Comparison of ENCODE assay signal across 23 cellular contexts in the genomic region with DNA sequence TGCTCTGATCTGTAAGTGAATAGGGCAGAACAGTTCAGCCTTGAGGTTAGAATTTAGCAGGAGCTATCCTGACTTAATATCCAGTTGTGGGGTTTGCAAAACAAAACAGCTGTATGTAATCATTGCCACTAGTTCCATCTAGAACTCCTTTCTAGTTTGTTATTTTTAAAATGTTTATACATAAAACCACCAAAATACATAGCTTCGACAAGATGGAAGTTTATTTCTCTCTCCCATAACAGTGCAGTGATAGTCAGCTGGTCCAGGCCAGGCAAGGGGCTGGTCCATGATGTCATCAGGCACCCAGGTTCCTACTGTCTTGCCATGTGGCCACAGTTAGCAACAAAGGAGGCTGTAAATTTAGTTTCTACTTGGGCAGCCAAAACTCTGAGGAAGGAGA. TPM values are rescaled to one million over a fixed set of nuclear protein-coding genes. Genes with fewer than 3 reads are reported as not detected.
DNase-seq lines count a peak whose midpoint lies in the region; ATAC-seq and TF ChIP-seq lines count a peak whose summit lies in the region.
"Had no signal": no experiment of that assay in that cellular context is flagged by ENCODE, and none has a peak within 500 bp of the region (broad histone marks: within the 10 kb centered on the region; RNA-seq: fewer than 3 reads in every experiment).

No MANE protein-coding gene starts in this region.

- no peak for TF ChIP-seq POLR2A in IMR-90 (IDR thresholded peaks at IDR 0.05; ENCODE audit: low read depth, low read length)

- no peak overlapping the region for H2AK5ac ChIP-seq in IMR-90 (ENCODE audit: low read depth, low read length)

- H3K36me3 ChIP-seq in IMR-90 (ENCODE audit: control insufficient read depth, insufficient read depth, low read length) (peaks cover 40% of the 10 kb centered on the region), fibroblast of lung (ENCODE audit: control insufficient read depth, insufficient read depth, low read length) (peaks cover 10% of the 10 kb centered on the region)
- peaks cover 9 to 82% (median 28%) of the 10 kb centered on the region in 3 experiments for H3K36me3 ChIP-seq in naive thymus-derived CD4-positive, alpha-beta T cell (ENCODE audit: control insufficient read depth in 2 of 3, insufficient read depth in 3 of 3, low read length in 3 of 3)

- POLR2A ChIA-PET in activated naive CD8-positive, alpha-beta T cell treated with anti-CD3 and anti-CD28 coated beads, Interleukin-2, amount 10 ng/mL, durations not matched to agents 7 days and 5 days (lab: Charles Lee): no interaction called here
- POLR2A ChIA-PET in IMR-90 (lab: Charles Lee; ENCODE audit: unreplicated experiment): no interaction called here
- POLR2A ChIA-PET in naive thymus-derived CD4-positive, alpha-beta T cell (lab: Charles Lee): no interaction called here

- peaks cover 46% of the 10 kb centered on the region for H3K36me3 Mint-ChIP-seq in activated naive CD8-positive, alpha-beta T cell treated with anti-CD3 and anti-CD28 coated beads, Interleukin-2, amount 10 ng/mL, durations not matched to agents 7 days and 5 days
- peaks cover 37% of the 10 kb centered on the region for H3K36me3 Mint-ChIP-seq in activated naive CD8-positive, alpha-beta T cell treated with anti-CD3 and anti-CD28 coated beads for 36 hours
- peaks cover 19 to 72% (median 61%) of the 10 kb centered on the region in 5 donors for H3K36me3 Mint-ChIP-seq in naive thymus-derived CD4-positive, alpha-beta T cell

- H3K27ac ChIP-seq in IMR-90 (ENCODE audit: insufficient read depth, low read length): peak overlapping the region; percentile 89; the same call in 1 of the 2 replicates
- peak overlapping the region; percentile 71 for H3K27ac ChIP-seq in fibroblast of lung (ENCODE audit: insufficient read depth, low read length)
- no peak overlapping the region for H3K27ac ChIP-seq in naive thymus-derived CD4-positive, alpha-beta T cell (ENCODE audit: low read depth, low read length)
- H3K27ac ChIP-seq: A549, SJSA1 had no signal

- TSS peak; percentile 13 for BruUV-seq in IMR-90 (replicated peaks; lab: Mats Ljungman, UMichigan)

- H2BK120ac ChIP-seq in IMR-90 (ENCODE audit: low read depth, low read length): 0 out of 2 replicates have a peak overlapping the region, but pooled peaks have one; percentile 10

- no peak for TF ChIP-seq RAD21 in IMR-90 (IDR thresholded peaks at IDR 0.05; ENCODE audit: low read length)

- H2BK15ac ChIP-seq in IMR-90 (ENCODE audit: low read depth, low read length): no peak overlapping the region

- H2AK9ac ChIP-seq in IMR-90 (replicated peaks; ENCODE audit: low read depth, low read length, poor library complexity): no peak overlapping the region

- no peak overlapping the region for H3K4me3 ChIP-seq in IMR-90 (ENCODE audit: insufficient read depth, low read depth, low read length)
- no peak overlapping the region for H3K4me3 ChIP-seq in fibroblast of lung (replicated peaks in 1 of 4; ENCODE audit: control extremely low read depth in 1 of 4, insufficient read depth in 1 of 4, low read depth in 3 of 4, low read length in 4 of 4)
- H3K4me3 ChIP-seq in naive thymus-derived CD4-positive, alpha-beta T cell (ENCODE audit: low read length): no peak overlapping the region
- H3K4me3 ChIP-seq: A549, GM23338, SJSA1 had no signal

- TF ChIP-seq CTCF in IMR-90 (conservative IDR thresholded peaks at IDR 0.05; ENCODE audit: low read depth, low read length): no peak
- TF ChIP-seq CTCF in fibroblast of lung (conservative IDR thresholded peaks at IDR 0.05 in 1 of 2, IDR thresholded peaks at IDR 0.05 in 1 of 2; ENCODE audit: low read depth in 1 of 2, low read length in 2 of 2): no peak

- CTCF ChIA-PET in IMR-90 (lab: Yijun Ruan, JAX): interaction anchor here (0.6 to 1.6 kb wide), 2 partner anchors 10 to 14 kb away, joined by 3 to 7 read pairs; a partner anchor contains a TSS
- CTCF ChIA-PET in naive thymus-derived CD4-positive, alpha-beta T cell (lab: Charles Lee): no interaction called here

- H3K27me3 ChIP-seq in IMR-90 (ENCODE audit: control insufficient read depth, insufficient read depth, low read length): no peaks in the 10 kb centered on the region
- no peaks in the 10 kb centered on the region for H3K27me3 ChIP-seq in fibroblast of lung (ENCODE audit: control insufficient read depth, insufficient read depth, low read length)
- no peaks in the 10 kb centered on the region for H3K27me3 ChIP-seq in naive thymus-derived CD4-positive, alpha-beta T cell (ENCODE audit: control insufficient read depth in 2 of 2, insufficient read depth in 2 of 2, low read length in 2 of 2)
- H3K27me3 ChIP-seq: SJSA1 had no signal

- H3K27me3 Mint-ChIP-seq in activated naive CD8-positive, alpha-beta T cell treated with anti-CD3 and anti-CD28 coated beads, Interleukin-2, amount 10 ng/mL, durations not matched to agents 7 days and 5 days: no peaks in the 10 kb centered on the region
- H3K27me3 Mint-ChIP-seq in activated naive CD8-positive, alpha-beta T cell treated with anti-CD3 and anti-CD28 coated beads for 36 hours: no peaks in the 10 kb centered on the region
- H3K27me3 Mint-ChIP-seq in naive thymus-derived CD4-positive, alpha-beta T cell: no peaks in the 10 kb centered on the region
- H3K27me3 Mint-ChIP-seq: CD4-positive, CD25-positive, alpha-beta regulatory T cell had no signal

- H3K9me3 ChIP-seq in IMR-90 (ENCODE audit: control insufficient read depth, insufficient read depth, low read length): no peaks in the 10 kb centered on the region
- no peaks in the 10 kb centered on the region for H3K9me3 ChIP-seq in fibroblast of lung (ENCODE audit: control insufficient read depth, insufficient read depth, low read depth, low read length)
- no peaks in the 10 kb centered on the region for H3K9me3 ChIP-seq in naive thymus-derived CD4-positive, alpha-beta T cell (ENCODE audit: control insufficient read depth in 2 of 3, low read length in 3 of 3)
- H3K9me3 ChIP-seq: A549, SJSA1 had no signal

- peak overlapping the region; percentile 84; the same call in 1 of the 2 replicates for H3K4ac ChIP-seq in IMR-90 (ENCODE audit: low read depth, low read length)

- no CpG with 5 or more reads among the region's 1 CpG for WGBS in IMR-90 (ENCODE audit: extremely low coverage in 2 of 2, insufficient read length in 1 of 2), 2 experiments

- intact Hi-C loops in IMR-90 (cut with micrococcal nuclease): loop anchor here (10.0 kb wide), 1 partner anchor 837 kb away; no protein-coding TSS in a partner anchor
- intact Hi-C loops in naive thymus-derived CD4-positive, alpha-beta T cell (cut with micrococcal nuclease): no loop called here

- H2BK5ac ChIP-seq in IMR-90 (ENCODE audit: low read depth, low read length, poor library complexity, severe bottlenecking): peak overlapping the region; percentile 61

- H3K4me1 ChIP-seq in IMR-90 (ENCODE audit: control insufficient read depth, insufficient read depth, low read length): peaks cover 29% of the 10 kb centered on the region
- peaks cover 17% of the 10 kb centered on the region for H3K4me1 ChIP-seq in fibroblast of lung (ENCODE audit: control insufficient read depth, extremely low read depth, insufficient read depth, low read length)
- H3K4me1 ChIP-seq in naive thymus-derived CD4-positive, alpha-beta T cell (ENCODE audit: control insufficient read depth in 2 of 2, insufficient read depth in 2 of 2, low read length in 2 of 2): no peaks in the 10 kb centered on the region
- H3K4me1 ChIP-seq: A549 had no signal

- H2BK20ac ChIP-seq in IMR-90 (ENCODE audit: low read depth, low read length): no peak overlapping the region

- H3K4me2 ChIP-seq in IMR-90 (ENCODE audit: low read depth, low read length) (peak overlapping the region; percentile 20), fibroblast of lung (ENCODE audit: extremely low read depth, insufficient read depth, low read length) (no peak overlapping the region)
- H3K4me2 ChIP-seq: A549, GM23338 had no signal

- H3K23ac ChIP-seq in IMR-90 (ENCODE audit: low read depth, low read length): peak overlapping the region; percentile 61; the same call in 1 of the 2 replicates

- no peaks in the 10 kb centered on the region for H3K9me3 Mint-ChIP-seq in activated naive CD8-positive, alpha-beta T cell treated with anti-CD3 and anti-CD28 coated beads, Interleukin-2, amount 10 ng/mL, durations not matched to agents 7 days and 5 days
- H3K9me3 Mint-ChIP-seq in activated naive CD8-positive, alpha-beta T cell treated with anti-CD3 and anti-CD28 coated beads for 36 hours: no peaks in the 10 kb centered on the region
- no peaks in the 10 kb centered on the region for H3K9me3 Mint-ChIP-seq in naive thymus-derived CD4-positive, alpha-beta T cell
- H3K9me3 Mint-ChIP-seq: CD4-positive, CD25-positive, alpha-beta regulatory T cell; GM23338 had no signal

- H4K5ac ChIP-seq in IMR-90 (ENCODE audit: low read depth, low read length): peak overlapping the region; percentile 13; the same call in 1 of the 2 replicates

- no peak overlapping the region for H3K14ac ChIP-seq in IMR-90 (replicated peaks; ENCODE audit: low read depth, low read length)

- peaks cover 24 to 47% of the 10 kb centered on the region in 2 experiments for H3K79me1 ChIP-seq in IMR-90 (ENCODE audit: low read depth in 1 of 2, low read length in 2 of 2)

- no peak for DNase-seq in activated naive CD8-positive, alpha-beta T cell treated with anti-CD3 and anti-CD28 coated beads, Interleukin-2, amount 10 ng/mL, durations not matched to agents 7 days and 5 days
- no peak for DNase-seq in activated naive CD8-positive, alpha-beta T cell treated with anti-CD3 and anti-CD28 coated beads for 36 hours
- DNase-seq in IMR-90 (peak; percentile 91), fibroblast of lung (ENCODE audit: low read depth in 2 of 2) (peak in 1 of 2 donors; percentile 95), myocyte (ENCODE audit: low read depth) (peak; percentile 17), kidney tubule cell (ENCODE audit: low spot score) (no peak)
- DNase-seq in naive thymus-derived CD4-positive, alpha-beta T cell: no peak
- DNase-seq: CD4-positive, CD25-positive, alpha-beta regulatory T cell; COR-L47; DND-41; Kasumi-1; MM.1S; NCI-H1048; NCI-H1417 treated with DMSO at 0.1 percent for 48 hours; NCI-H187; NCI-H446; NCI-H526 had no signal

- no peak overlapping the region for H3K4me3 Mint-ChIP-seq in activated naive CD8-positive, alpha-beta T cell treated with anti-CD3 and anti-CD28 coated beads, Interleukin-2, amount 10 ng/mL, durations not matched to agents 7 days and 5 days
- H3K4me3 Mint-ChIP-seq in activated naive CD8-positive, alpha-beta T cell treated with anti-CD3 and anti-CD28 coated beads for 36 hours: no peak overlapping the region
- H3K4me3 Mint-ChIP-seq in naive thymus-derived CD4-positive, alpha-beta T cell: no peak overlapping the region
- H3K4me3 Mint-ChIP-seq: CD4-positive, CD25-positive, alpha-beta regulatory T cell; GM23338 had no signal

- peak overlapping the region; percentile 24; the same call in 1 of the 2 replicates for H3K18ac ChIP-seq in IMR-90 (ENCODE audit: low read depth, low read length)

- H4K20me1 ChIP-seq in IMR-90 (ENCODE audit: insufficient read depth, low read length) (peaks cover 17% of the 10 kb centered on the region; the same call in 1 of the 2 replicates), fibroblast of lung (ENCODE audit: control insufficient read depth, extremely low read depth, insufficient read depth, low read length) (no peaks in the 10 kb centered on the region)

- no peak overlapping the region for H4K91ac ChIP-seq in IMR-90 (ENCODE audit: insufficient read depth, low read depth, low read length)

- dilution Hi-C loops in IMR-90 (cut with HindIII; ENCODE audit: low sequenced_read_pairs, unreplicated experiment): no loop called here

- H3K79me2 ChIP-seq in fibroblast of lung (ENCODE audit: control insufficient read depth, insufficient read depth, low read length): no peaks in the 10 kb centered on the region

- no peak overlapping the region for H2AFZ ChIP-seq in IMR-90 (replicated peaks; ENCODE audit: low read length, poor library complexity)
- no peak overlapping the region for H2AFZ ChIP-seq in fibroblast of lung (ENCODE audit: low read length)
- H2AFZ ChIP-seq: GM23338 had no signal

- no peak overlapping the region for H3K9ac ChIP-seq in IMR-90 (ENCODE audit: low read depth, low read length)
- H3K9ac ChIP-seq in fibroblast of lung (ENCODE audit: insufficient read depth, low read length): no peak overlapping the region

- no peak for ATAC-seq in activated naive CD8-positive, alpha-beta T cell treated with anti-CD3 and anti-CD28 coated beads, Interleukin-2, amount 10 ng/mL, durations not matched to agents 7 days and 5 days (ENCODE audit: low read depth)
- peak; percentile 86 for ATAC-seq in IMR-90 (ENCODE audit: low read depth)
- no peak for ATAC-seq in naive thymus-derived CD4-positive, alpha-beta T cell
- ATAC-seq in GM19463 (IDR thresholded peaks at IDR 0.05; ENCODE audit: unreplicated experiment): no peak
- ATAC-seq: A549, GM23338, HCT116 had no signal

- H4K8ac ChIP-seq in IMR-90 (ENCODE audit: low read depth in 2 of 2, low read length in 2 of 2): no peak overlapping the region

- peaks cover 26% of the 10 kb centered on the region for H3K4me1 Mint-ChIP-seq in activated naive CD8-positive, alpha-beta T cell treated with anti-CD3 and anti-CD28 coated beads, Interleukin-2, amount 10 ng/mL, durations not matched to agents 7 days and 5 days
- peaks cover 22% of the 10 kb centered on the region for H3K4me1 Mint-ChIP-seq in activated naive CD8-positive, alpha-beta T cell treated with anti-CD3 and anti-CD28 coated beads for 36 hours
- peaks cover 0 to 25% (median 0%) of the 10 kb centered on the region in 7 donors for H3K4me1 Mint-ChIP-seq in naive thymus-derived CD4-positive, alpha-beta T cell
- H3K4me1 Mint-ChIP-seq: GM23338 had no signal

- H3K56ac ChIP-seq in IMR-90 (ENCODE audit: extremely low read depth, insufficient read depth, low read length): no peak overlapping the region

- in situ Hi-C loops in IMR-90 (cut with MboI; ENCODE audit: low sequenced_read_pairs): no loop called here

- peak overlapping the region; percentile 43 for H3K27ac Mint-ChIP-seq in activated naive CD8-positive, alpha-beta T cell treated with anti-CD3 and anti-CD28 coated beads, Interleukin-2, amount 10 ng/mL, durations not matched to agents 7 days and 5 days
- no peak overlapping the region for H3K27ac Mint-ChIP-seq in activated naive CD8-positive, alpha-beta T cell treated with anti-CD3 and anti-CD28 coated beads for 36 hours
- H3K27ac Mint-ChIP-seq in naive thymus-derived CD4-positive, alpha-beta T cell: no peak overlapping the region
- H3K27ac Mint-ChIP-seq: CD4-positive, CD25-positive, alpha-beta regulatory T cell; GM23338 had no signal

- peaks cover 31% of the 10 kb centered on the region for H3K9me1 ChIP-seq in IMR-90 (ENCODE audit: insufficient read depth, low read length)

RNA-seq across cellular contexts. Expression of a gene that starts 10.5 kb away (rescaled TPM):
- total RNA-seq in activated naive CD8-positive, alpha-beta T cell treated with anti-CD3 and anti-CD28 coated beads, Interleukin-2, amount 10 ng/mL, durations not matched to agents 7 days and 5 days: 10 to 100 TPM; 76.5 to 84.8 TPM
- total RNA-seq in activated naive CD8-positive, alpha-beta T cell treated with anti-CD3 and anti-CD28 coated beads for 36 hours: 10 to 100 TPM; 96.5 to 97.8 TPM
- total RNA-seq in IMR-90 (2012; rRNA removed) (19.4 and 20.0 TPM in 2 replicates), fibroblast of lung (0.77 and 6.3 TPM in 2 replicates), myocyte (0.96 and 1.6 TPM in 2 replicates)
- polyA plus RNA-seq in IMR-90 (2012; rRNA removed) (59.0 and 67.8 TPM in 2 replicates), fibroblast of lung (16.2 and 84.4 TPM in 2 replicates)
- 37.4 and 47.0 TPM in 2 replicates for polyA plus RNA-seq in IMR-90 (2012; cell fraction: cytosol; rRNA removed)
- polyA plus RNA-seq in IMR-90 (2012; cell fraction: nucleus; rRNA removed; ENCODE audit: low replicate concordance): 45.1 and 98.3 TPM in 2 replicates
- polyA plus RNA-seq in fibroblast of lung (2012): 12.8 and 67.6 TPM in 2 replicates
- polyA minus RNA-seq in fibroblast of lung (ENCODE audit: low replicate concordance): 22.7 and 151 TPM in 2 replicates
- 1.8 TPM for polyA plus RNA-seq in myocyte (2012)
- 10 to 100 TPM in 1 of 5 experiments, 1 to 10 TPM in 3, under 1 TPM in 1; 0.45 to 65.0 (median 3.2) TPM for total RNA-seq in naive thymus-derived CD4-positive, alpha-beta T cell
- polyA plus RNA-seq in naive thymus-derived CD4-positive, alpha-beta T cell: under 1 TPM; 0.16 to 0.35 TPM

RNA-seq across cellular contexts. Expression of a gene that starts 27.0 kb away (rescaled TPM):
- 10 to 100 TPM; 83.9 to 89.3 TPM for total RNA-seq in activated naive CD8-positive, alpha-beta T cell treated with anti-CD3 and anti-CD28 coated beads, Interleukin-2, amount 10 ng/mL, durations not matched to agents 7 days and 5 days
- 10 to 100 TPM; 81.3 to 88.0 TPM for total RNA-seq in activated naive CD8-positive, alpha-beta T cell treated with anti-CD3 and anti-CD28 coated beads for 36 hours
- total RNA-seq in IMR-90 (2012; rRNA removed): 111 and 121 TPM in 2 replicates
- 43.3 and 49.6 TPM in 2 replicates for polyA plus RNA-seq in IMR-90 (2012; rRNA removed)
- 10.9 and 13.9 TPM in 2 replicates for polyA plus RNA-seq in IMR-90 (2012; cell fraction: cytosol; rRNA removed)
- 14.4 and 61.6 TPM in 2 replicates for polyA plus RNA-seq in IMR-90 (2012; cell fraction: nucleus; rRNA removed; ENCODE audit: low replicate concordance)
- 28.8 and 39.6 TPM in 2 replicates for total RNA-seq in fibroblast of lung
- 96.7 and 118 TPM in 2 replicates for polyA plus RNA-seq in fibroblast of lung
- polyA plus RNA-seq in fibroblast of lung (2012): 46.6 and 64.5 TPM in 2 replicates
- polyA minus RNA-seq in fibroblast of lung (ENCODE audit: low replicate concordance): 76.8 and 129 TPM in 2 replicates
- 51.2 and 54.9 TPM in 2 replicates for total RNA-seq in myocyte
- polyA plus RNA-seq in myocyte (2012): 50.8 TPM
- 100 to 1,000 TPM in 1 of 5 experiments, 10 to 100 TPM in 4; 42.4 to 100 (median 54.0) TPM for total RNA-seq in naive thymus-derived CD4-positive, alpha-beta T cell
- 10 to 100 TPM; 34.9 to 56.7 TPM for polyA plus RNA-seq in naive thymus-derived CD4-positive, alpha-beta T cell

RNA-seq across cellular contexts. Expression of a gene that starts 27.1 kb away (rescaled TPM):
- total RNA-seq in activated naive CD8-positive, alpha-beta T cell treated with anti-CD3 and anti-CD28 coated beads, Interleukin-2, amount 10 ng/mL, durations not matched to agents 7 days and 5 days: 10 to 100 TPM; 20.2 to 21.3 TPM
- total RNA-seq in activated naive CD8-positive, alpha-beta T cell treated with anti-CD3 and anti-CD28 coated beads for 36 hours: 10 to 100 TPM; 30.9 to 32.4 TPM
- total RNA-seq in IMR-90 (2012; rRNA removed) (8.6 and 11.7 TPM in 2 replicates), fibroblast of lung (8.1 and 9.2 TPM in 2 replicates), myocyte (15.9 and 16.8 TPM in 2 replicates)
- polyA plus RNA-seq in IMR-90 (2012; rRNA removed) (3.1 and 4.1 TPM in 2 replicates), fibroblast of lung (7.7 and 7.9 TPM in 2 replicates)
- 0.63 and 0.70 TPM in 2 replicates for polyA plus RNA-seq in IMR-90 (2012; cell fraction: cytosol; rRNA removed)
- polyA plus RNA-seq in IMR-90 (2012; cell fraction: nucleus; rRNA removed; ENCODE audit: low replicate concordance): 1.1 and 5.1 TPM in 2 replicates
- polyA plus RNA-seq in fibroblast of lung (2012): 7.5 and 7.7 TPM in 2 replicates
- polyA minus RNA-seq in fibroblast of lung (ENCODE audit: low replicate concordance): 3.7 and 8.5 TPM in 2 replicates
- polyA plus RNA-seq in myocyte (2012): 6.2 TPM
- total RNA-seq in naive thymus-derived CD4-positive, alpha-beta T cell: 10 to 100 TPM in 4 of 5 experiments, 1 to 10 TPM in 1; 6.2 to 27.2 (median 14.4) TPM
- polyA plus RNA-seq in naive thymus-derived CD4-positive, alpha-beta T cell: 10 to 100 TPM in 1 of 2 donors, 1 to 10 TPM in 1; 5.9 to 10.0 TPM

RNA-seq across cellular contexts. Expression of a gene that starts 44.8 kb away (rescaled TPM):
- total RNA-seq in activated naive CD8-positive, alpha-beta T cell treated with anti-CD3 and anti-CD28 coated beads, Interleukin-2, amount 10 ng/mL, durations not matched to agents 7 days and 5 days: not detected
- total RNA-seq in activated naive CD8-positive, alpha-beta T cell treated with anti-CD3 and anti-CD28 coated beads for 36 hours: not detected
- total RNA-seq in IMR-90 (2012; rRNA removed): 0.54 TPM in 1 of 2 replicates, not detected in the other
- polyA plus RNA-seq in IMR-90 (2012; rRNA removed): 0.39 and 0.60 TPM in 2 replicates
- polyA plus RNA-seq in IMR-90 (2012; cell fraction: cytosol; rRNA removed): 0.04 and 0.42 TPM in 2 replicates
- 0.21 and 0.53 TPM in 2 replicates for polyA plus RNA-seq in IMR-90 (2012; cell fraction: nucleus; rRNA removed; ENCODE audit: low replicate concordance)
- total RNA-seq in fibroblast of lung: under 0.01 and 0.83 TPM in 2 replicates
- polyA plus RNA-seq in fibroblast of lung: 0.07 TPM in 1 of 2 replicates, not detected in the other
- polyA plus RNA-seq in fibroblast of lung (2012): not detected in 2 replicates
- polyA minus RNA-seq in fibroblast of lung (ENCODE audit: low replicate concordance): not detected in 2 replicates
- not detected in 2 replicates for total RNA-seq in myocyte
- not detected for polyA plus RNA-seq in myocyte (2012)
- total RNA-seq in naive thymus-derived CD4-positive, alpha-beta T cell: not detected
- polyA plus RNA-seq in naive thymus-derived CD4-positive, alpha-beta T cell: not detected
- total RNA-seq: CD4-positive, CD25-positive, alpha-beta regulatory T cell; Right ventricle myocardium inferior; SJSA1 had no signal
- polyA plus RNA-seq: A549; CD4-positive, CD25-positive, alpha-beta regulatory T cell had no signal

Comparison
In these comparisons a context has a peak if more than half of its experiments do, and no peak if none do; other contexts are left out.
1. DNase-seq: peak in IMR-90 (single experiment) and myocyte (single experiment); none in activated naive CD8-positive, alpha-beta T cell treated with anti-CD3 and anti-CD28 coated beads, Interleukin-2, amount 10 ng/mL, durations not matched to agents 7 days and 5 days (single experiment), activated naive CD8-positive, alpha-beta T cell treated with anti-CD3 and anti-CD28 coated beads for 36 hours (single experiment), naive thymus-derived CD4-positive, alpha-beta T cell (0 of 9) and kidney tubule cell (single experiment).